ENCODE assay signal across 8 cellular contexts in genomic region chr9:99825158-99826046, GRCh38. TPM values are rescaled to one million over a fixed set of nuclear protein-coding genes. Genes with fewer than 3 reads are reported as not detected.
A peak's percentile ranks its signal among the peaks of the same experiment; 100 is the strongest.
DNase-seq lines count a peak whose midpoint lies in the region; ATAC-seq, FAIRE-seq and TF ChIP-seq lines count a peak whose summit lies in the region.

No MANE protein-coding gene starts in this region.

- intact Hi-C loops in HepG2 (cut with micrococcal nuclease; ENCODE audit: unreplicated experiment), result no loop called here

- in situ Hi-C loops in HepG2 (cut with HindIII; ENCODE audit: extremely low pct_ligation_motif_present, low pct_unique_long_range_greater_than_20kb), result loop anchor here (10.0 kb wide), 1 partner anchor 179 kb away; no protein-coding TSS in a partner anchor

- H3K4me1 Mint-ChIP-seq in activated naive CD4-positive, alpha-beta T cell treated with anti-CD3 and anti-CD28 coated beads, Interleukin-2, amount 50 U/mL, for 24 hours, result peaks cover 69% of the 10 kb centered on the region
- H3K4me1 Mint-ChIP-seq in activated naive CD8-positive, alpha-beta T cell treated with anti-CD3 and anti-CD28 coated beads, Interleukin-2, amount 50 U/mL, for 24 hours, result peaks cover 62% of the 10 kb centered on the region

- peak overlapping the region; percentile 66 to 90 (median 89) for H3K4me3 ChIP-seq in HepG2 (replicated peaks in 1 of 3; ENCODE audit: insufficient read depth in 1 of 3, low read depth in 2 of 3, low read length in 3 of 3)
- H3K4me3 ChIP-seq in suprapubic skin, result peak overlapping the region; percentile 87

- H4K20me1 ChIP-seq in HepG2 (ENCODE audit: insufficient read depth, low read length), result 0 out of 2 replicates have a peak, but pooled peaks cover 3% of the 10 kb centered on the region

- H3K9me3 Mint-ChIP-seq in activated naive CD4-positive, alpha-beta T cell treated with anti-CD3 and anti-CD28 coated beads, Interleukin-2, amount 50 U/mL, for 24 hours, result no peaks in the 10 kb centered on the region
- no peaks in the 10 kb centered on the region for H3K9me3 Mint-ChIP-seq in activated naive CD8-positive, alpha-beta T cell treated with anti-CD3 and anti-CD28 coated beads, Interleukin-2, amount 50 U/mL, for 24 hours

- no peak for TF ChIP-seq RAD21 in HepG2 (CRISPR knock-in tag; IDR thresholded peaks at IDR 0.05)

- POLR2A ChIA-PET in HepG2 (lab: Yijun Ruan, JAX), result interaction anchor here (1.4 kb wide), 1 partner anchor 603 kb away, joined by 4 read pairs; the partner anchor contains the start of genes ALG2 and SEC61B

- no TSS peak for BruUV-seq in HepG2 (replicated peaks; lab: Mats Ljungman, UMichigan)

- TF ChIP-seq EP300 in HepG2 (IDR thresholded peaks at IDR 0.05; ENCODE audit: low read depth in 2 of 2, low read length in 2 of 2) (no peak), HepG2 (CRISPR knock-in tag; IDR thresholded peaks at IDR 0.05; ENCODE audit: borderline replicate concordance) (no peak), suprapubic skin (IDR thresholded peaks at IDR 0.05) (no peak)

- peaks cover 19% of the 10 kb centered on the region for H3K27me3 Mint-ChIP-seq in activated naive CD4-positive, alpha-beta T cell treated with anti-CD3 and anti-CD28 coated beads, Interleukin-2, amount 50 U/mL, for 24 hours
- peaks cover 10% of the 10 kb centered on the region for H3K27me3 Mint-ChIP-seq in activated naive CD8-positive, alpha-beta T cell treated with anti-CD3 and anti-CD28 coated beads, Interleukin-2, amount 50 U/mL, for 24 hours

- H3K9ac ChIP-seq in HepG2 (ENCODE audit: insufficient read depth, low read depth, low read length), result no peak overlapping the region

- H3K27me3 ChIP-seq in HepG2 (ENCODE audit: control insufficient read depth in 1 of 2, insufficient read depth in 2 of 2, low read length in 2 of 2), result peaks cover 7 to 51% of the 10 kb centered on the region in 2 experiments; a peak in 4 of 5 replicates
- peaks cover 63% of the 10 kb centered on the region for H3K27me3 ChIP-seq in suprapubic skin

- H3K4me2 ChIP-seq in HepG2 (ENCODE audit: low read depth, low read length), result peak overlapping the region; percentile 100

- H2AFZ ChIP-seq in HepG2 (ENCODE audit: low read length), result no peak overlapping the region

- H3K4me1 ChIP-seq in HepG2 (ENCODE audit: insufficient read depth, low read length), result peaks cover 36% of the 10 kb centered on the region
- H3K4me1 ChIP-seq in suprapubic skin, result peaks cover 48% of the 10 kb centered on the region

- no peak for TF ChIP-seq POLR2A in HepG2 (IDR thresholded peaks at IDR 0.05; ENCODE audit: insufficient read depth in 1 of 2, low read depth in 2 of 2, low read length in 2 of 2)
- TF ChIP-seq POLR2A in suprapubic skin (IDR thresholded peaks at IDR 0.05), result no peak

- peak overlapping the region; percentile 76 for H3K27ac Mint-ChIP-seq in activated naive CD4-positive, alpha-beta T cell treated with anti-CD3 and anti-CD28 coated beads, Interleukin-2, amount 50 U/mL, for 24 hours
- H3K27ac Mint-ChIP-seq in activated naive CD8-positive, alpha-beta T cell treated with anti-CD3 and anti-CD28 coated beads, Interleukin-2, amount 50 U/mL, for 24 hours, result peak overlapping the region; percentile 99

- no peaks in the 10 kb centered on the region for H3K36me3 ChIP-seq in HepG2 (replicated peaks in 1 of 2; ENCODE audit: control insufficient read depth in 1 of 2, insufficient read depth in 2 of 2, low read length in 2 of 2)
- no peaks in the 10 kb centered on the region for H3K36me3 ChIP-seq in suprapubic skin

- no peak for DNase-seq in activated naive CD4-positive, alpha-beta T cell treated with Interleukin-2 at 50 U/mL for 16 hours
- peak; percentile 21 for DNase-seq in activated naive CD8-positive, alpha-beta T cell treated with anti-CD3 and anti-CD28 coated beads, Interleukin-2, amount 50 U/mL, for 24 hours
- no peak for DNase-seq in HepG2 (ENCODE audit: low spot score)
- no peak for DNase-seq in suprapubic skin (ENCODE audit: low spot score in 2 of 2)
- no peak for DNase-seq in NCI-H345 treated with DMSO at 0.1 percent for 48 hours (lab: John Stamatoyannopoulos, UW; ENCODE audit: unreplicated experiment)
- DNase-seq in AG08395 (ENCODE audit: low spot score), result no peak
- DNase-seq in SHP77 (lab: John Stamatoyannopoulos, UW), result no peak

- TF ChIP-seq CTCF in HepG2 (CRISPR knock-in tag; IDR thresholded peaks at IDR 0.05) (no peak), suprapubic skin (IDR thresholded peaks at IDR 0.05) (no peak)

- peak overlapping the region; percentile 99 for H3K4me3 Mint-ChIP-seq in activated naive CD4-positive, alpha-beta T cell treated with anti-CD3 and anti-CD28 coated beads, Interleukin-2, amount 50 U/mL, for 24 hours
- peak overlapping the region; percentile 100 for H3K4me3 Mint-ChIP-seq in activated naive CD8-positive, alpha-beta T cell treated with anti-CD3 and anti-CD28 coated beads, Interleukin-2, amount 50 U/mL, for 24 hours

- ATAC-seq in activated naive CD8-positive, alpha-beta T cell treated with anti-CD3 and anti-CD28 coated beads, Interleukin-2, amount 50 U/mL, for 24 hours, result no peak
- ATAC-seq in HepG2, result no peak

- CTCF ChIA-PET in HepG2 (lab: Yijun Ruan, JAX; ENCODE audit: low intra/inter-chr PET ratio, low total read pairs), result no interaction called here

- H3K9me3 ChIP-seq in HepG2 (ENCODE audit: low read length) (no peaks in the 10 kb centered on the region), suprapubic skin (no peaks in the 10 kb centered on the region)

- FAIRE-seq in HepG2 (lab: Jason Lieb, UNC), result no peak

- H3K27ac ChIP-seq in HepG2 (ENCODE audit: extremely low read length, insufficient read depth, low read length) (no peak overlapping the region), suprapubic skin (no peak overlapping the region)

- 61% methylated on average over 44 of the region's 44 CpGs for WGBS in HepG2 (ENCODE audit: low lambda C conversion rate)
- WGBS in suprapubic skin, result 40% methylated on average over 44 of the region's 44 CpGs

- no peaks in the 10 kb centered on the region for H3K79me2 ChIP-seq in HepG2 (ENCODE audit: insufficient read depth, low read length)

- peaks cover 25% of the 10 kb centered on the region for H3K36me3 Mint-ChIP-seq in activated naive CD4-positive, alpha-beta T cell treated with anti-CD3 and anti-CD28 coated beads, Interleukin-2, amount 50 U/mL, for 24 hours
- H3K36me3 Mint-ChIP-seq in activated naive CD8-positive, alpha-beta T cell treated with anti-CD3 and anti-CD28 coated beads, Interleukin-2, amount 50 U/mL, for 24 hours (ENCODE audit: low read depth), result peaks cover 72% of the 10 kb centered on the region

TF ChIP-seq in HepG2, 621 proteins besides CTCF, POLR2A, EP300 and RAD21:
- TF ChIP-seq ZNF235 (CRISPR knock-in tag; IDR thresholded peaks at IDR 0.05; ENCODE audit: borderline replicate concordance), result no peak
- TF ChIP-seq ZNF362 (CRISPR knock-in tag; IDR thresholded peaks at IDR 0.05; ENCODE audit: borderline replicate concordance), result no peak
- no peak for TF ChIP-seq RBM39 (IDR thresholded peaks at IDR 0.05; ENCODE audit: low read depth, low read length, poor library complexity, severe bottlenecking)
- TF ChIP-seq THAP7 (CRISPR knock-in tag; IDR thresholded peaks at IDR 0.05), result no peak
- TF ChIP-seq ZFP41 (CRISPR knock-in tag; IDR thresholded peaks at IDR 0.05; ENCODE audit: borderline replicate concordance), result no peak
TF ChIP-seq in HepG2: peak in this region for 0.

RNA-seq across cellular contexts. Expression of gene NR4A3, which starts 3.7 kb away (rescaled TPM):
- 0.02 TPM in 1 of 2 replicates, not detected in the other for total RNA-seq in HepG2 (2016; rRNA removed; fragmentation: Illumina TruSeq; extraction: Trizol)
- not detected in 2 replicates for total RNA-seq in HepG2 (2016; cell fraction: cytosol; rRNA removed; fragmentation: Illumina TruSeq; extraction: Trizol; ENCODE audit: low read depth)
- 0.03 TPM in 1 of 2 replicates, not detected in the other for total RNA-seq in HepG2 (2016; cell fraction: insoluble cytoplasmic fraction; rRNA removed; fragmentation: Illumina TruSeq; extraction: Trizol)
- total RNA-seq in HepG2 (2016; cell fraction: membrane; rRNA removed; fragmentation: Illumina TruSeq; extraction: Trizol), result 0.03 TPM in 1 of 2 replicates, not detected in the other
- total RNA-seq in HepG2 (2016; cell fraction: nucleus; rRNA removed; fragmentation: Illumina TruSeq; extraction: Trizol), result 0.25 and 0.31 TPM in 2 replicates
- 0.03 and 0.09 TPM in 2 replicates for polyA plus RNA-seq in HepG2 (2011; rRNA removed)
- 0.03 TPM in 1 of 2 replicates, not detected in the other for polyA plus RNA-seq in HepG2 (2011; cell fraction: cytosol; rRNA removed)
- 0.09 and 0.14 TPM in 2 replicates for polyA plus RNA-seq in HepG2 (2011; cell fraction: nucleus; rRNA removed)
- 0.07 TPM in 1 of 2 replicates, not detected in the other for polyA plus RNA-seq in HepG2 (2012)
- not detected in 2 replicates for polyA plus RNA-seq in HepG2 (2016; cell fraction: cytosol; fragmentation: Illumina TruSeq; extraction: Trizol; ENCODE audit: low read depth)
- polyA plus RNA-seq in HepG2 (2016; cell fraction: insoluble cytoplasmic fraction; fragmentation: Illumina TruSeq; extraction: Trizol; ENCODE audit: low read depth), result 0.04 and 0.07 TPM in 2 replicates
- not detected in 2 replicates for polyA plus RNA-seq in HepG2 (2016; cell fraction: membrane; fragmentation: Illumina TruSeq; extraction: Trizol; ENCODE audit: low read depth)
- not detected in 2 replicates for polyA plus RNA-seq in HepG2 (2016; cell fraction: nucleus; fragmentation: Illumina TruSeq; extraction: Trizol; ENCODE audit: insufficient read depth, low read depth)
- 0.06 and 5.7 TPM in 2 replicates for polyA minus RNA-seq in HepG2 (2011; rRNA and poly(A)+ RNA removed; ENCODE audit: low replicate concordance)
- 0.18 TPM in 1 of 2 replicates, not detected in the other for polyA minus RNA-seq in HepG2 (2011; cell fraction: cytosol; rRNA and poly(A)+ RNA removed)
- polyA minus RNA-seq in HepG2 (2011; cell fraction: nucleus; rRNA and poly(A)+ RNA removed), result 0.50 and 0.64 TPM in 2 replicates
- 1 to 10 TPM in 3 of 4 donors, under 1 TPM in 1; 0.64 to 5.9 (median 2.9) TPM for total RNA-seq in suprapubic skin
